ENCODE assay signal across 27 cellular contexts in genomic region chr14:97337670-97338069, GRCh38.
"Had no signal": no experiment of that assay in that cellular context is flagged by ENCODE, and none has a peak within 500 bp of the region (broad histone marks: within the 10 kb centered on the region; RNA-seq: fewer than 3 reads in every experiment).

No MANE protein-coding gene starts in this region.

- H3K4me1 Mint-ChIP-seq: nephron progenitor cell; stimulated activated naive B cell treated with anti-CD40 and anti-IgM and Interleukin-4, amounts not matched to agents 10 μg/mL and 1 μg/mL and 100 μg/mL, for 72 hours had no signal

- H3K36me3 Mint-ChIP-seq: stimulated activated effector memory CD8-positive, alpha-beta T cell treated with anti-CD3 and anti-CD28 coated beads, Interleukin-12 subunit alpha, Interleukin-12 subunit beta, amount 100 ng/mL, for 72 hours; stimulated activated naive B cell treated with anti-CD40 and anti-IgM and Interleukin-4, amounts not matched to agents 10 μg/mL and 1 μg/mL and 100 μg/mL, for 72 hours; type B pancreatic cell had no signal

- H3K79me2 ChIP-seq: parathyroid adenoma had no signal

- H3K4me3 ChIP-seq: ovary, psoas muscle, right lobe of liver, sigmoid colon, stomach, tibial artery, transverse colon, upper lobe of right lung, uterus had no signal

- H3K9me3 Mint-ChIP-seq: type B pancreatic cell had no signal

- H3K27ac ChIP-seq: neutrophil, ovary, parathyroid adenoma, psoas muscle, right lobe of liver, sigmoid colon, stomach, tibial artery, transverse colon, upper lobe of right lung, uterus had no signal

- DNase-seq: naive thymus-derived CD8-positive, alpha-beta T cell; nephron progenitor cell; ovary; psoas muscle; right cardiac atrium; right lobe of liver; sigmoid colon; small intestine; stimulated activated CD4-positive, alpha-beta T cell treated with anti-CD3 and anti-CD28 coated beads, Interleukin-15, amount 100 ng/mL, for 24 hours; stimulated activated CD4-positive, alpha-beta T cell treated with anti-CD3 and anti-CD28 coated beads, Interleukin-2, amount 100 ng/mL, for 24 hours; stimulated activated CD4-positive, alpha-beta T cell treated with anti-CD3 and anti-CD28 coated beads, Interleukin-2, amount 100 ng/mL, for 48 hours; stimulated activated CD4-positive, alpha-beta T cell treated with anti-CD3 and anti-CD28 coated beads, Interleukin-4, amount 100 ng/mL, for 24 hours; stimulated activated naive B cell treated with anti-CD40 and anti-IgM and Interleukin-4, amounts not matched to agents 10 μg/mL and 1 μg/mL and 100 μg/mL, for 72 hours; stimulated activated naive CD4-positive, alpha-beta T cell treated with Interleukin-2 at 50 U/mL for 16 hours; stomach; tibial artery; transverse colon; upper lobe of right lung; uterus had no signal

- H3K36me3 ChIP-seq: neutrophil, ovary, right lobe of liver, sigmoid colon, stomach, tibial artery, transverse colon, upper lobe of right lung, uterus had no signal

- H3K9me3 ChIP-seq: neutrophil, ovary, psoas muscle, right lobe of liver, sigmoid colon, tibial artery, transverse colon, upper lobe of right lung, uterus had no signal

- H3K9ac ChIP-seq: parathyroid adenoma had no signal

- H3K27ac Mint-ChIP-seq: naive thymus-derived CD8-positive, alpha-beta T cell; nephron progenitor cell; progenitor cell of endocrine pancreas; stimulated activated effector memory CD8-positive, alpha-beta T cell treated with anti-CD3 and anti-CD28 coated beads, Interleukin-12 subunit alpha, Interleukin-12 subunit beta, amount 100 ng/mL, for 72 hours; stimulated activated naive B cell treated with anti-CD40 and anti-IgM and Interleukin-4, amounts not matched to agents 10 μg/mL and 1 μg/mL and 100 μg/mL, for 72 hours; stimulated activated naive CD8-positive, alpha-beta T cell treated with anti-CD3 and anti-CD28 coated beads, Interleukin-15, Interleukin-2, amounts not matched to agents 100 ng/mL and 50 ng/mL, for 24 hours; type B pancreatic cell had no signal

- ATAC-seq: naive thymus-derived CD8-positive, alpha-beta T cell; psoas muscle; right cardiac atrium; right lobe of liver; stimulated activated effector memory CD8-positive, alpha-beta T cell treated with anti-CD3 and anti-CD28 coated beads, Interleukin-12 subunit alpha, Interleukin-12 subunit beta, amount 100 ng/mL, for 72 hours; stimulated activated naive B cell treated with anti-CD40 and anti-IgM and Interleukin-4, amounts not matched to agents 10 μg/mL and 1 μg/mL and 100 μg/mL, for 72 hours; upper lobe of right lung had no signal

- H3K27me3 Mint-ChIP-seq: stimulated activated naive CD8-positive, alpha-beta T cell treated with anti-CD3 and anti-CD28 coated beads, Interleukin-15, Interleukin-2, amounts not matched to agents 100 ng/mL and 50 ng/mL, for 24 hours had no signal

- H3K4me3 Mint-ChIP-seq: naive thymus-derived CD8-positive, alpha-beta T cell; natural killer cell treated with Interleukin-12 subunit alpha and Interleukin-12 subunit beta and Interleukin-15 and Interleukin-18, amount 100 ng/mL, for 72 hours; nephron progenitor cell; neural crest cell; stimulated activated effector memory CD8-positive, alpha-beta T cell treated with anti-CD3 and anti-CD28 coated beads, Interleukin-12 subunit alpha, Interleukin-12 subunit beta, amount 100 ng/mL, for 72 hours; stimulated activated naive B cell treated with anti-CD40 and anti-IgM and Interleukin-4, amounts not matched to agents 10 μg/mL and 1 μg/mL and 100 μg/mL, for 72 hours; stimulated activated naive CD8-positive, alpha-beta T cell treated with anti-CD3 and anti-CD28 coated beads, Interleukin-15, Interleukin-2, amounts not matched to agents 100 ng/mL and 50 ng/mL, for 24 hours; type B pancreatic cell had no signal

- H3K4me1 ChIP-seq: parathyroid adenoma, psoas muscle, right lobe of liver, sigmoid colon, stomach, tibial artery, transverse colon, upper lobe of right lung, uterus had no signal

- H3K27me3 ChIP-seq: neutrophil, ovary, right lobe of liver, sigmoid colon, stomach, tibial artery, transverse colon, upper lobe of right lung, uterus had no signal

- H2AFZ ChIP-seq: parathyroid adenoma had no signal

- FAIRE-seq: small intestine had no signal
